ENCODE assay signal across 14 cellular contexts in genomic region chr9:72322678-72323077, GRCh38.
"Had no signal": no experiment of that assay in that cellular context is flagged by ENCODE, and none has a peak within 500 bp of the region (broad histone marks: within the 10 kb centered on the region; RNA-seq: fewer than 3 reads in every experiment).

No MANE protein-coding gene starts in this region.

- H3K27me3 ChIP-seq: hepatocyte, neutrophil, sigmoid colon, stomach had no signal

- H3K4me2 ChIP-seq: hepatocyte had no signal

- ATAC-seq: left colon; mucosa of descending colon; naive thymus-derived CD8-positive, alpha-beta T cell had no signal

- H3K4me3 ChIP-seq: hepatocyte, mucosa of descending colon, sigmoid colon, skin epidermis, stomach had no signal

- H3K9me3 ChIP-seq: mucosa of descending colon, neutrophil, sigmoid colon, stomach had no signal

- DNase-seq: effector memory CD4-positive, alpha-beta T cell; foreskin melanocyte; head of caudate nucleus; left colon; mucosa of descending colon; naive thymus-derived CD8-positive, alpha-beta T cell; sigmoid colon; stimulated activated CD4-positive, alpha-beta T cell treated with anti-CD3 and anti-CD28 coated beads, Interleukin-2, amount 100 ng/mL, for 24 hours; stimulated activated naive CD4-positive, alpha-beta T cell; stomach; substantia nigra had no signal

- H3K27ac ChIP-seq: hepatocyte, neutrophil, skin epidermis, stomach had no signal

- H3K36me3 ChIP-seq: neutrophil, sigmoid colon, stomach had no signal

- H2AFZ ChIP-seq: hepatocyte had no signal

- H3K79me2 ChIP-seq: hepatocyte had no signal
